17 cellular contexts compared by ENCODE assay signal in the genomic region with DNA sequence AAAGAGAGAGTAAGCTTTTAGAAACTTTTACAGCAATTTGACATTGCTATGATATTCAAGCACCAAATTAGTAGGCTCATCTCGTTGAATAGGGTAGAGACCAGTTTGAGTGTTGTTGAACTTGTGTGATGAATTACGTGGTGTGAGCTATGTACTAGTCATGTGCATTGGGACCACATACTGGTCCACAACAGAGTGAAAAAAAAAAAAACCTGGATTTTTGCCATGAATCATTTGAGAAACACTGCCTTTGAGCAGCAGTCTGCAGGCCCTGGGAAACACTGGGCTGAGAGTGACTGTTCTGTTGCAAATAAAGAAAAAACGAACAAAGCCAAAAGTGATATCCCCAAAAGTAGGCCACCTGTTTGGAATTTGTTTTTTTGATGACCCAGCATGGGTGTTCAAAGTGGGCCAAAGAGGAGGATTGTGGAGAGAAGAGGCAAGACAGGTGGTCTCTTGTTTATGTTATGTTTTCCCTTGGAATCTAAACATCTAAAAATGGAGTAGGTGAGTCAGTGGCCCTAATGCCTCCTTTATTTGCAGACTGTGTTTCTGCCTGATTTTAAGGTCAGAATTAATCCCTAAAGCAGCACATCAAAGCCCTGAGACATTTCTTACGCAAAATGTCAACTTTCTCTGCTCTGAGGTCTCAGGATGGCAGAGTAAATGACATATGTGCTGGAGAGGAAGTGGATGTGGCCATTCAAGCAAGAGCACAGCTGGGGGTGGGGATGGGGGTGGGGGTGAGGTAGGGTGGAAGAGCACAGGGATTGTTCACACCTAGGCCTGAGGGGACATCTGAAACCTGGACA. TPM values are rescaled to one million over a fixed set of nuclear protein-coding genes. Genes with fewer than 3 reads are reported as not detected.
DNase-seq lines count a peak whose midpoint lies in the region; ATAC-seq and TF ChIP-seq lines count a peak whose summit lies in the region.
"Had no signal": no experiment of that assay in that cellular context is flagged by ENCODE, and none has a peak within 500 bp of the region (broad histone marks: within the 10 kb centered on the region; RNA-seq: fewer than 3 reads in every experiment).

No MANE protein-coding gene starts in this region.

- H3K27ac ChIP-seq in SJCRH30, result no peak overlapping the region
- no peak overlapping the region for H3K27ac ChIP-seq in lower lobe of right lung
- H3K27ac ChIP-seq: parathyroid adenoma had no signal

- H3K4me1 ChIP-seq in SJCRH30 (peaks cover 9% of the 10 kb centered on the region; the same call in 1 of the 2 replicates), lower lobe of right lung (no peaks in the 10 kb centered on the region)

- ATAC-seq in lower lobe of right lung, result no peak
- ATAC-seq: GM23338, left ventricle myocardium superior had no signal

- H3K36me3 ChIP-seq in SJCRH30 (no peaks in the 10 kb centered on the region), lower lobe of right lung (no peaks in the 10 kb centered on the region)

- DNase-seq in AG08396 (ENCODE audit: low spot score) (peak; percentile 30), H4 (ENCODE audit: low spot score) (peak; percentile 16), SJCRH30 (peak; percentile 28 to 55), fibroblast of villous mesenchyme (ENCODE audit: low read depth) (peak; percentile 11), NCI-H524 treated with DMSO at 0.1 percent for 48 hours (lab: John Stamatoyannopoulos, UW) (no peak), T1000 (lab: John Stamatoyannopoulos, UW) (no peak), lower lobe of right lung (no peak)
- DNase-seq: activated CD4-positive, alpha-beta T cell treated with anti-CD3 and anti-CD28 coated beads for 1 hour; activated naive CD4-positive, alpha-beta T cell; activated T-cell treated with anti-CD3 and anti-CD28 coated beads for 4 hours; left ventricle myocardium superior; NCI-H1694; NCI-H510A treated with DMSO at 0.1 percent for 48 hours; stimulated activated CD4-positive, alpha-beta T cell treated with anti-CD3 and anti-CD28 coated beads, Interleukin-2, amount 100 ng/mL, for 48 hours had no signal

- H3K9me3 ChIP-seq in SJCRH30 (replicated peaks) (no peaks in the 10 kb centered on the region), lower lobe of right lung (no peaks in the 10 kb centered on the region)

- no peaks in the 10 kb centered on the region for H3K27me3 ChIP-seq in SJCRH30
- no peaks in the 10 kb centered on the region for H3K27me3 ChIP-seq in lower lobe of right lung (ENCODE audit: low read depth)

- H3K4me3 ChIP-seq in SJCRH30, result no peak overlapping the region
- H3K4me3 ChIP-seq in fibroblast of villous mesenchyme (ENCODE audit: low read depth, low read length), result no peak overlapping the region
- H3K4me3 ChIP-seq in lower lobe of right lung, result no peak overlapping the region
- H3K4me3 ChIP-seq: GM23338 had no signal

- intact Hi-C loops in lower lobe of right lung (cut with DNase I), result no loop called here

- TF ChIP-seq CTCF in fibroblast of villous mesenchyme (IDR thresholded peaks at IDR 0.05; ENCODE audit: insufficient read depth, low read depth, low read length) (no peak), lower lobe of right lung (IDR thresholded peaks at IDR 0.05) (no peak)

RNA-seq across cellular contexts. Expression of a gene that starts 33.5 kb away (rescaled TPM):
- total RNA-seq in H4 (2014; rRNA removed; shearing (Covaris generic)), result not detected in 2 replicates
- 0.10 and 0.13 TPM in 2 replicates for total RNA-seq in SJCRH30 (2014; rRNA removed; shearing (Covaris generic))
- total RNA-seq in fibroblast of villous mesenchyme (0.32 and 1.3 TPM in 2 replicates), lower lobe of right lung (not detected)
- total RNA-seq: B cell, GM23338, left ventricle myocardium superior had no signal

RNA-seq across cellular contexts. Expression of a gene that starts 38.1 kb away (rescaled TPM):
- 0.14 TPM in 1 of 2 replicates, not detected in the other for total RNA-seq in H4 (2014; rRNA removed; shearing (Covaris generic))
- 2.7 and 3.4 TPM in 2 replicates for total RNA-seq in SJCRH30 (2014; rRNA removed; shearing (Covaris generic))
- total RNA-seq in fibroblast of villous mesenchyme (0.97 and 2.6 TPM in 2 replicates), lower lobe of right lung (not detected)
- total RNA-seq: B cell had no signal

Comparison
In these comparisons a context has a peak if more than half of its experiments do, and no peak if none do; other contexts are left out.
1. DNase-seq: peak in AG08396 (single experiment), H4 (single experiment), SJCRH30 (2 of 2) and fibroblast of villous mesenchyme (single experiment); none in NCI-H524 treated with DMSO at 0.1 percent for 48 hours (single experiment), T1000 (single experiment) and lower lobe of right lung (single experiment).